8 cellular contexts compared by ENCODE assay signal in genomic region chr20:11917663-11918062, GRCh38. TPM values are rescaled to one million over a fixed set of nuclear protein-coding genes. Genes with fewer than 3 reads are reported as not detected.
DNase-seq lines count a peak whose midpoint lies in the region; ATAC-seq and TF ChIP-seq lines count a peak whose summit lies in the region.

BTBD3 (plus strand) TSS chr20:11917893; CDS start chr20:11918276, 383 bp downstream.

- TF ChIP-seq CTCF in fibroblast of villous mesenchyme (IDR thresholded peaks at IDR 0.05; ENCODE audit: insufficient read depth, low read depth, low read length) (no peak), neutrophil (IDR thresholded peaks at IDR 0.05) (no peak)

- H3K9me3 ChIP-seq in neutrophil: no peaks in the 10 kb centered on the region

- peaks cover 4% of the 10 kb centered on the region for H3K36me3 ChIP-seq in neutrophil

- H3K4me1 ChIP-seq in neutrophil (ENCODE audit: control insufficient read depth in 1 of 2, insufficient read depth in 1 of 2, low read depth in 1 of 2, low read length in 1 of 2): peaks cover 19 to 30% of the 10 kb centered on the region in 2 experiments

- ATAC-seq in SK-N-SH treated with all-trans-retinoic acid at 6 μM for 48 hours: peak; percentile 89

- H3K4me1 Mint-ChIP-seq in activated naive CD4-positive, alpha-beta T cell treated with anti-CD3 and anti-CD28 coated beads, Interleukin-2, amount 50 U/mL, for 24 hours: peaks cover 5% of the 10 kb centered on the region
- H3K4me1 Mint-ChIP-seq in activated naive CD4-positive, alpha-beta T cell treated with anti-CD3 and anti-CD28 coated beads, Interleukin-2, amount 10 ng/mL, durations not matched to agents 7 days and 5 days: no peaks in the 10 kb centered on the region

- no peaks in the 10 kb centered on the region for H3K36me3 Mint-ChIP-seq in activated naive CD4-positive, alpha-beta T cell treated with anti-CD3 and anti-CD28 coated beads, Interleukin-2, amount 50 U/mL, for 24 hours
- no peaks in the 10 kb centered on the region for H3K36me3 Mint-ChIP-seq in activated naive CD4-positive, alpha-beta T cell treated with anti-CD3 and anti-CD28 coated beads, Interleukin-2, amount 10 ng/mL, durations not matched to agents 7 days and 5 days

- no peaks in the 10 kb centered on the region for H3K27me3 Mint-ChIP-seq in activated naive CD4-positive, alpha-beta T cell treated with anti-CD3 and anti-CD28 coated beads, Interleukin-2, amount 50 U/mL, for 24 hours
- no peaks in the 10 kb centered on the region for H3K27me3 Mint-ChIP-seq in activated naive CD4-positive, alpha-beta T cell treated with anti-CD3 and anti-CD28 coated beads, Interleukin-2, amount 10 ng/mL, durations not matched to agents 7 days and 5 days

- H3K27me3 ChIP-seq in neutrophil: no peaks in the 10 kb centered on the region

- DNase-seq in activated naive CD4-positive, alpha-beta T cell treated with anti-CD3 and anti-CD28 coated beads, Interleukin-2, amount 10 ng/mL, durations not matched to agents 7 days and 5 days: no peak
- DNase-seq in HT-29 (ENCODE audit: low spot score) (peak; percentile 66), fibroblast of villous mesenchyme (ENCODE audit: low read depth) (peak; percentile 68), NCI-H2196 (lab: John Stamatoyannopoulos, UW; ENCODE audit: unreplicated experiment) (no peak)
- no peak for DNase-seq in activated effector memory CD4-positive, alpha-beta T cell treated with Interleukin-2 at 50 U/mL for 16 hours

- peak within 1 kb of the TSS; percentile 53 for H3K4me3 ChIP-seq in fibroblast of villous mesenchyme (ENCODE audit: low read depth, low read length)
- H3K4me3 ChIP-seq in neutrophil (ENCODE audit: low read depth in 1 of 2, low read length in 1 of 2): peak within 1 kb of the TSS; percentile 35 to 42

- H3K27ac Mint-ChIP-seq in activated naive CD4-positive, alpha-beta T cell treated with anti-CD3 and anti-CD28 coated beads, Interleukin-2, amount 50 U/mL, for 24 hours: peak within 1 kb of the TSS; percentile 55
- H3K27ac Mint-ChIP-seq in activated naive CD4-positive, alpha-beta T cell treated with anti-CD3 and anti-CD28 coated beads, Interleukin-2, amount 10 ng/mL, durations not matched to agents 7 days and 5 days: no peak within 1 kb of the TSS

- H3K9me3 Mint-ChIP-seq in activated naive CD4-positive, alpha-beta T cell treated with anti-CD3 and anti-CD28 coated beads, Interleukin-2, amount 50 U/mL, for 24 hours: no peaks in the 10 kb centered on the region
- no peaks in the 10 kb centered on the region for H3K9me3 Mint-ChIP-seq in activated naive CD4-positive, alpha-beta T cell treated with anti-CD3 and anti-CD28 coated beads, Interleukin-2, amount 10 ng/mL, durations not matched to agents 7 days and 5 days

- CTCF ChIA-PET in activated naive CD4-positive, alpha-beta T cell treated with anti-CD3 and anti-CD28 coated beads, Interleukin-2, amount 10 ng/mL, durations not matched to agents 7 days and 5 days (lab: Charles Lee): no interaction called here

- no peak within 1 kb of the TSS for H3K4me3 Mint-ChIP-seq in activated naive CD4-positive, alpha-beta T cell treated with anti-CD3 and anti-CD28 coated beads, Interleukin-2, amount 50 U/mL, for 24 hours
- no peak within 1 kb of the TSS for H3K4me3 Mint-ChIP-seq in activated naive CD4-positive, alpha-beta T cell treated with anti-CD3 and anti-CD28 coated beads, Interleukin-2, amount 10 ng/mL, durations not matched to agents 7 days and 5 days

- H3K27ac ChIP-seq in neutrophil: peak within 1 kb of the TSS; percentile 58

TF ChIP-seq in SK-N-SH treated with all-trans-retinoic acid at 6 μM for 48 hours, 23 proteins besides CTCF, POLR2A, EP300 and RAD21:
- TF ChIP-seq ZNF565 (CRISPR knock-in tag; conservative IDR thresholded peaks at IDR 0.05; ENCODE audit: low read depth): no peak
- TF ChIP-seq RARB (CRISPR knock-in tag; IDR thresholded peaks at IDR 0.05): no peak
- no peak for TF ChIP-seq PPARA (CRISPR knock-in tag; IDR thresholded peaks at IDR 0.05; ENCODE audit: borderline replicate concordance)
- TF ChIP-seq TSHZ2 (CRISPR knock-in tag; IDR thresholded peaks at IDR 0.05): no peak
- no peak for TF ChIP-seq ZFP3 (CRISPR knock-in tag; IDR thresholded peaks at IDR 0.05)
- TF ChIP-seq ESRRG (CRISPR knock-in tag; IDR thresholded peaks at IDR 0.05): no peak
- TF ChIP-seq PATZ1 (CRISPR knock-in tag; IDR thresholded peaks at IDR 0.05; ENCODE audit: borderline replicate concordance): no peak
- no peak for TF ChIP-seq ZNF70 (CRISPR knock-in tag; IDR thresholded peaks at IDR 0.05)
- TF ChIP-seq SNAI2 (CRISPR knock-in tag; IDR thresholded peaks at IDR 0.05): no peak
- TF ChIP-seq OSR1 (CRISPR knock-in tag; IDR thresholded peaks at IDR 0.05): no peak
- TF ChIP-seq ZC3H10 (CRISPR knock-in tag; IDR thresholded peaks at IDR 0.05): no peak
- TF ChIP-seq CSDC2 (CRISPR knock-in tag; IDR thresholded peaks at IDR 0.05): no peak
- TF ChIP-seq GLIS3 (CRISPR knock-in tag; IDR thresholded peaks at IDR 0.05): no peak
- TF ChIP-seq ZNF8 (CRISPR knock-in tag; IDR thresholded peaks at IDR 0.05): no peak
- no peak for TF ChIP-seq POU6F1 (CRISPR knock-in tag; IDR thresholded peaks at IDR 0.05; ENCODE audit: borderline replicate concordance, low read depth)
- TF ChIP-seq CSRNP3 (CRISPR knock-in tag; IDR thresholded peaks at IDR 0.05): no peak

RNA-seq across cellular contexts. Expression of gene BTBD3, which starts in this region (rescaled TPM):
- 20.3 and 26.7 TPM in 2 replicates for total RNA-seq in HT-29 (2014; rRNA removed; shearing (Covaris generic))
- 25.1 and 74.3 TPM in 2 replicates for total RNA-seq in fibroblast of villous mesenchyme

Comparison
In these comparisons a context has a peak if more than half of its experiments do, and no peak if none do; other contexts are left out.
1. DNase-seq: peak in HT-29 (single experiment) and fibroblast of villous mesenchyme (single experiment); none in activated naive CD4-positive, alpha-beta T cell treated with anti-CD3 and anti-CD28 coated beads, Interleukin-2, amount 10 ng/mL, durations not matched to agents 7 days and 5 days (single experiment), activated effector memory CD4-positive, alpha-beta T cell treated with Interleukin-2 at 50 U/mL for 16 hours (single experiment) and NCI-H2196 (single experiment).